1 cellular context compared by ENCODE assay signal in the genomic region with DNA sequence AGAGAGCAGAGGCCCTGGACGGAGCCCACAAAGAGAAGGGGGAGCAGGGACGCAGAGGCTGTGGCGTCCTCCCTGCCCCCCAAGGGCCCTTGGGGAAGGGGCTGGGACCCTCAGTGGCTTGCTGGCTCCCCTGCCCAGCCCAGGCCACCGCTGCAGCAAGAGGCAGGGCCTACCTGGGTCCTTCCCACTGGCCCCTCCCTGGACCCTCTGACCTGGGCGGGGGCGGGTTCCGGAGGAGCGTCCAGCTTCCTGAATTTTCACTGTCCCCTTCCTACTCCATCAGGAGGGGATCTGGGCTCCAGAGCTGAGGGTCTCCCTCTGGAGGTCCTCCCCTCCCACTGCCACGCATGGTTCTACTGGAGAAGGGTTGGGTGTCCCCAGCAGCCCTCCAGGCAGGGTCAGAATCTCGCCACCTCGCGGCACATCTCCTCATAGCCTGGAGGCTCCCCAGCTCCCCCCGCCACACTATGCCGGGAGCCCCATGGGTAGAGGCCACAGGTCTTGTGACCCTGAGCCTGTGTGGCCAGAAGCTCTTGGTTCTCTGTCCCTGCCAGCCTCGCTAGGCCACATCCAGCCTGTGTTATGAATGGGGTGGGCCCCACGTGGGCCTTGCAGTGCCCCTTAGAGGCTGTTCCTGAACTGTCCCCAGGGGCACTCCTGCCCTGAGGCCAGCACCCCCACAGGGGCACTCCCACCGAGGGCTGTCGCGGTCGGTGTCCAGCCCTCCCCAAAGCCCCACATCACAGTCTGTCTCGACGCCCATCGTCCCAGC.
A peak's percentile ranks its signal among the peaks of the same experiment; 100 is the strongest.
TF ChIP-seq lines count a peak whose summit lies in the region.

No MANE protein-coding gene starts in this region.

TF ChIP-seq in K562, 482 proteins besides CTCF, POLR2A, EP300 and RAD21 (continued from another document and continues in another):
- TF ChIP-seq, protein P1, sequence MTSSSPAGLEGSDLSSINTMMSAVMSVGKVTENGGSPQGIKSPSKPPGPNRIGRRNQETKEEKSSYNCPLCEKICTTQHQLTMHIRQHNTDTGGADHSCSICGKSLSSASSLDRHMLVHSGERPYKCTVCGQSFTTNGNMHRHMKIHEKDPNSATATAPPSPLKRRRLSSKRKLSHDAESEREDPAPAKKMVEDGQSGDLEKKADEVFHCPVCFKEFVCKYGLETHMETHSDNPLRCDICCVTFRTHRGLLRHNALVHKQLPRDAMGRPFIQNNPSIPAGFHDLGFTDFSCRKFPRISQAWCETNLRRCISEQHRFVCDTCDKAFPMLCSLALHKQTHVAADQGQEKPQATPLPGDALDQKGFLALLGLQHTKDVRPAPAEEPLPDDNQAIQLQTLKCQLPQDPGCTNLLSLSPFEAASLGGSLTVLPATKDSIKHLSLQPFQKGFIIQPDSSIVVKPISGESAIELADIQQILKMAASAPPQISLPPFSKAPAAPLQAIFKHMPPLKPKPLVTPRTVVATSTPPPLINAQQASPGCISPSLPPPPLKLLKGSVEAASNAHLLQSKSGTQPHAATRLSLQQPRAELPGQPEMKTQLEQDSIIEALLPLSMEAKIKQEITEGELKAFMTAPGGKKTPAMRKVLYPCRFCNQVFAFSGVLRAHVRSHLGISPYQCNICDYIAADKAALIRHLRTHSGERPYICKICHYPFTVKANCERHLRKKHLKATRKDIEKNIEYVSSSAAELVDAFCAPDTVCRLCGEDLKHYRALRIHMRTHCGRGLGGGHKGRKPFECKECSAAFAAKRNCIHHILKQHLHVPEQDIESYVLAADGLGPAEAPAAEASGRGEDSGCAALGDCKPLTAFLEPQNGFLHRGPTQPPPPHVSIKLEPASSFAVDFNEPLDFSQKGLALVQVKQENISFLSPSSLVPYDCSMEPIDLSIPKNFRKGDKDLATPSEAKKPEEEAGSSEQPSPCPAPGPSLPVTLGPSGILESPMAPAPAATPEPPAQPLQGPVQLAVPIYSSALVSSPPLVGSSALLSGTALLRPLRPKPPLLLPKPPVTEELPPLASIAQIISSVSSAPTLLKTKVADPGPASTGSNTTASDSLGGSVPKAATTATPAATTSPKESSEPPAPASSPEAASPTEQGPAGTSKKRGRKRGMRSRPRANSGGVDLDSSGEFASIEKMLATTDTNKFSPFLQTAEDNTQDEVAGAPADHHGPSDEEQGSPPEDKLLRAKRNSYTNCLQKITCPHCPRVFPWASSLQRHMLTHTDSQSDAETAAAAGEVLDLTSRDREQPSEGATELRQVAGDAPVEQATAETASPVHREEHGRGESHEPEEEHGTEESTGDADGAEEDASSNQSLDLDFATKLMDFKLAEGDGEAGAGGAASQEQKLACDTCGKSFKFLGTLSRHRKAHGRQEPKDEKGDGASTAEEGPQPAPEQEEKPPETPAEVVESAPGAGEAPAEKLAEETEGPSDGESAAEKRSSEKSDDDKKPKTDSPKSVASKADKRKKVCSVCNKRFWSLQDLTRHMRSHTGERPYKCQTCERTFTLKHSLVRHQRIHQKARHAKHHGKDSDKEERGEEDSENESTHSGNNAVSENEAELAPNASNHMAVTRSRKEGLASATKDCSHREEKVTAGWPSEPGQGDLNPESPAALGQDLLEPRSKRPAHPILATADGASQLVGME (CRISPR knock-in tag; IDR thresholded peaks at IDR 0.05) = no peak
- 0 out of 2 replicates have a peak, but pooled peaks have one; percentile 31 for TF ChIP-seq SP1 (CRISPR knock-in tag; IDR thresholded peaks at IDR 0.05)
- peak; percentile 32 for TF ChIP-seq CXXC5 (CRISPR knock-in tag; IDR thresholded peaks at IDR 0.05)
- TF ChIP-seq, protein P2, sequence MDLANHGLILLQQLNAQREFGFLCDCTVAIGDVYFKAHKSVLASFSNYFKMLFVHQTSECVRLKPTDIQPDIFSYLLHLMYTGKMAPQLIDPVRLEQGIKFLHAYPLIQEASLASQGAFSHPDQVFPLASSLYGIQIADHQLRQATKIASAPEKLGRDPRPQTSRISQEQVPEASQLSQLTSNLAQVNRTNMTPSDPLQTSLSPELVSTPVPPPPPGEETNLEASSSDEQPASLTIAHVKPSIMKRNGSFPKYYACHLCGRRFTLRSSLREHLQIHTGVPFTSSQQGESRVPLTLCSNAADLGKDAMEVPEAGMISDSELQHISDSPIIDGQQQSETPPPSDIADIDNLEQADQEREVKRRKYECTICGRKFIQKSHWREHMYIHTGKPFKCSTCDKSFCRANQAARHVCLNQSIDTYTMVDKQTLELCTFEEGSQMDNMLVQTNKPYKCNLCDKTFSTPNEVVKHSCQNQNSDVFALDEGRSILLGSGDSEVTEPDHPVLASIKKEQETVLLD (IDR thresholded peaks at IDR 0.05) = peak; percentile 30; the same call in 1 of the 2 replicates
- TF ChIP-seq, protein P3, sequence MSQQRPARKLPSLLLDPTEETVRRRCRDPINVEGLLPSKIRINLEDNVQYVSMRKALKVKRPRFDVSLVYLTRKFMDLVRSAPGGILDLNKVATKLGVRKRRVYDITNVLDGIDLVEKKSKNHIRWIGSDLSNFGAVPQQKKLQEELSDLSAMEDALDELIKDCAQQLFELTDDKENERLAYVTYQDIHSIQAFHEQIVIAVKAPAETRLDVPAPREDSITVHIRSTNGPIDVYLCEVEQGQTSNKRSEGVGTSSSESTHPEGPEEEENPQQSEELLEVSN (IDR thresholded peaks at IDR 0.05; ENCODE audit: borderline replicate concordance in 1 of 2, extremely low read depth in 1 of 2, insufficient read depth in 1 of 2, insufficient read length in 1 of 2, low read depth in 1 of 2, low read length in 1 of 2, poor library complexity in 1 of 2, severe bottlenecking in 1 of 2) = peak in 1 of 2 experiments; percentile 31
- no peak for TF ChIP-seq GABPA (tag; conservative IDR thresholded peaks at IDR 0.05; ENCODE audit: low read depth)
- TF ChIP-seq, protein P4, sequence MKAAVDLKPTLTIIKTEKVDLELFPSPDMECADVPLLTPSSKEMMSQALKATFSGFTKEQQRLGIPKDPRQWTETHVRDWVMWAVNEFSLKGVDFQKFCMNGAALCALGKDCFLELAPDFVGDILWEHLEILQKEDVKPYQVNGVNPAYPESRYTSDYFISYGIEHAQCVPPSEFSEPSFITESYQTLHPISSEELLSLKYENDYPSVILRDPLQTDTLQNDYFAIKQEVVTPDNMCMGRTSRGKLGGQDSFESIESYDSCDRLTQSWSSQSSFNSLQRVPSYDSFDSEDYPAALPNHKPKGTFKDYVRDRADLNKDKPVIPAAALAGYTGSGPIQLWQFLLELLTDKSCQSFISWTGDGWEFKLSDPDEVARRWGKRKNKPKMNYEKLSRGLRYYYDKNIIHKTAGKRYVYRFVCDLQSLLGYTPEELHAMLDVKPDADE (conservative IDR thresholded peaks at IDR 0.05; ENCODE audit: control insufficient read depth, low read depth, low read length) = no peak
- TF ChIP-seq KLF6 (CRISPR knock-in tag; IDR thresholded peaks at IDR 0.05; ENCODE audit: borderline replicate concordance) = no peak
- TF ChIP-seq, protein P5, sequence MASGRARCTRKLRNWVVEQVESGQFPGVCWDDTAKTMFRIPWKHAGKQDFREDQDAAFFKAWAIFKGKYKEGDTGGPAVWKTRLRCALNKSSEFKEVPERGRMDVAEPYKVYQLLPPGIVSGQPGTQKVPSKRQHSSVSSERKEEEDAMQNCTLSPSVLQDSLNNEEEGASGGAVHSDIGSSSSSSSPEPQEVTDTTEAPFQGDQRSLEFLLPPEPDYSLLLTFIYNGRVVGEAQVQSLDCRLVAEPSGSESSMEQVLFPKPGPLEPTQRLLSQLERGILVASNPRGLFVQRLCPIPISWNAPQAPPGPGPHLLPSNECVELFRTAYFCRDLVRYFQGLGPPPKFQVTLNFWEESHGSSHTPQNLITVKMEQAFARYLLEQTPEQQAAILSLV (tag; IDR thresholded peaks at IDR 0.05) = no peak
- 0 out of 2 replicates have a peak, but pooled peaks have one; percentile 14 for TF ChIP-seq CBFB (CRISPR knock-in tag; IDR thresholded peaks at IDR 0.05)
- TF ChIP-seq PML (IDR thresholded peaks at IDR 0.05; ENCODE audit: low read length) = no peak
- TF ChIP-seq FOXA3 (CRISPR knock-in tag; conservative IDR thresholded peaks at IDR 0.05 in 1 of 2, IDR thresholded peaks at IDR 0.05 in 1 of 2) = no peak
- TF ChIP-seq ZKSCAN1 (IDR thresholded peaks at IDR 0.05; ENCODE audit: low read depth, low read length) = no peak
- no peak for TF ChIP-seq KLF1 (tag; IDR thresholded peaks at IDR 0.05)
- peak; percentile 68 for TF ChIP-seq ZFX (CRISPR knock-in tag; IDR thresholded peaks at IDR 0.05)
- TF ChIP-seq FOXM1 (IDR thresholded peaks at IDR 0.05; ENCODE audit: low read depth) = no peak
- TF ChIP-seq FOXM1 (CRISPR knock-in tag; IDR thresholded peaks at IDR 0.05; ENCODE audit: low read depth) = 0 out of 2 replicates have a peak, but pooled peaks have one; percentile 25
- no peak for TF ChIP-seq SETDB1 (IDR thresholded peaks at IDR 0.05; ENCODE audit: low read length)
- no peak for TF ChIP-seq CSDE1 (IDR thresholded peaks at IDR 0.05)
- TF ChIP-seq, protein P6, sequence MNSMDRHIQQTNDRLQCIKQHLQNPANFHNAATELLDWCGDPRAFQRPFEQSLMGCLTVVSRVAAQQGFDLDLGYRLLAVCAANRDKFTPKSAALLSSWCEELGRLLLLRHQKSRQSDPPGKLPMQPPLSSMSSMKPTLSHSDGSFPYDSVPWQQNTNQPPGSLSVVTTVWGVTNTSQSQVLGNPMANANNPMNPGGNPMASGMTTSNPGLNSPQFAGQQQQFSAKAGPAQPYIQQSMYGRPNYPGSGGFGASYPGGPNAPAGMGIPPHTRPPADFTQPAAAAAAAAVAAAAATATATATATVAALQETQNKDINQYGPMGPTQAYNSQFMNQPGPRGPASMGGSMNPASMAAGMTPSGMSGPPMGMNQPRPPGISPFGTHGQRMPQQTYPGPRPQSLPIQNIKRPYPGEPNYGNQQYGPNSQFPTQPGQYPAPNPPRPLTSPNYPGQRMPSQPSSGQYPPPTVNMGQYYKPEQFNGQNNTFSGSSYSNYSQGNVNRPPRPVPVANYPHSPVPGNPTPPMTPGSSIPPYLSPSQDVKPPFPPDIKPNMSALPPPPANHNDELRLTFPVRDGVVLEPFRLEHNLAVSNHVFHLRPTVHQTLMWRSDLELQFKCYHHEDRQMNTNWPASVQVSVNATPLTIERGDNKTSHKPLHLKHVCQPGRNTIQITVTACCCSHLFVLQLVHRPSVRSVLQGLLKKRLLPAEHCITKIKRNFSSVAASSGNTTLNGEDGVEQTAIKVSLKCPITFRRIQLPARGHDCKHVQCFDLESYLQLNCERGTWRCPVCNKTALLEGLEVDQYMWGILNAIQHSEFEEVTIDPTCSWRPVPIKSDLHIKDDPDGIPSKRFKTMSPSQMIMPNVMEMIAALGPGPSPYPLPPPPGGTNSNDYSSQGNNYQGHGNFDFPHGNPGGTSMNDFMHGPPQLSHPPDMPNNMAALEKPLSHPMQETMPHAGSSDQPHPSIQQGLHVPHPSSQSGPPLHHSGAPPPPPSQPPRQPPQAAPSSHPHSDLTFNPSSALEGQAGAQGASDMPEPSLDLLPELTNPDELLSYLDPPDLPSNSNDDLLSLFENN (IDR thresholded peaks at IDR 0.05; ENCODE audit: low read depth in 2 of 2, low read length in 2 of 2) = no peak
- TF ChIP-seq IFI16 (CRISPR knock-in tag; IDR thresholded peaks at IDR 0.05) = no peak
- no peak for TF ChIP-seq ZNF785 (CRISPR knock-in tag; IDR thresholded peaks at IDR 0.05)
- TF ChIP-seq TCF7L2 (IDR thresholded peaks at IDR 0.05; ENCODE audit: low read depth, low read length) = no peak
- TF ChIP-seq SRSF1 (IDR thresholded peaks at IDR 0.05; ENCODE audit: low read depth, low read length) = no peak
- TF ChIP-seq DNMT1 (IDR thresholded peaks at IDR 0.05) = no peak
- TF ChIP-seq NR2C2 (CRISPR knock-in tag; IDR thresholded peaks at IDR 0.05) = no peak
- TF ChIP-seq NR2C2 (tag; IDR thresholded peaks at IDR 0.05) = peak; percentile 60
- TF ChIP-seq ATF1 (CRISPR knock-in tag; IDR thresholded peaks at IDR 0.05) = no peak
- TF ChIP-seq ATF1 (tag; IDR thresholded peaks at IDR 0.05) = 0 out of 2 replicates have a peak, but pooled peaks have one; percentile 18
- TF ChIP-seq, protein P7, sequence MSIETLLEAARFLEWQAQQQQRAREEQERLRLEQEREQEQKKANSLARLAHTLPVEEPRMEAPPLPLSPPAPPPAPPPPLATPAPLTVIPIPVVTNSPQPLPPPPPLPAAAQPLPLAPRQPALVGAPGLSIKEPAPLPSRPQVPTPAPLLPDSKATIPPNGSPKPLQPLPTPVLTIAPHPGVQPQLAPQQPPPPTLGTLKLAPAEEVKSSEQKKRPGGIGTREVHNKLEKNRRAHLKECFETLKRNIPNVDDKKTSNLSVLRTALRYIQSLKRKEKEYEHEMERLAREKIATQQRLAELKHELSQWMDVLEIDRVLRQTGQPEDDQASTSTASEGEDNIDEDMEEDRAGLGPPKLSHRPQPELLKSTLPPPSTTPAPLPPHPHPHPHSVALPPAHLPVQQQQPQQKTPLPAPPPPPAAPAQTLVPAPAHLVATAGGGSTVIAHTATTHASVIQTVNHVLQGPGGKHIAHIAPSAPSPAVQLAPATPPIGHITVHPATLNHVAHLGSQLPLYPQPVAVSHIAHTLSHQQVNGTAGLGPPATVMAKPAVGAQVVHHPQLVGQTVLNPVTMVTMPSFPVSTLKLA (conservative IDR thresholded peaks at IDR 0.05) = peak in 1 of 2 experiments; percentile 37; a peak in 2 of 4 replicates
- peak; percentile 87 for TF ChIP-seq EGR1 (conservative IDR thresholded peaks at IDR 0.05)
- peak in 1 of 2 experiments; percentile 45; a peak in 1 of 4 replicates for TF ChIP-seq SRF (CRISPR knock-in tag; IDR thresholded peaks at IDR 0.05)
- no peak for TF ChIP-seq MAFF (IDR thresholded peaks at IDR 0.05; ENCODE audit: low read length)
- TF ChIP-seq CHD1 (IDR thresholded peaks at IDR 0.05; ENCODE audit: low read length) = no peak
- TF ChIP-seq HDAC1 (IDR thresholded peaks at IDR 0.05) = peak in 1 of 2 experiments; percentile 41; a peak in 1 of 4 replicates
- TF ChIP-seq ZNF134 (CRISPR knock-in tag; conservative IDR thresholded peaks at IDR 0.05) = no peak
- no peak for TF ChIP-seq NR3C1 (CRISPR knock-in tag; IDR thresholded peaks at IDR 0.05)
- no peak for TF ChIP-seq FOXJ3 (CRISPR knock-in tag; IDR thresholded peaks at IDR 0.05)
- TF ChIP-seq, protein P8, sequence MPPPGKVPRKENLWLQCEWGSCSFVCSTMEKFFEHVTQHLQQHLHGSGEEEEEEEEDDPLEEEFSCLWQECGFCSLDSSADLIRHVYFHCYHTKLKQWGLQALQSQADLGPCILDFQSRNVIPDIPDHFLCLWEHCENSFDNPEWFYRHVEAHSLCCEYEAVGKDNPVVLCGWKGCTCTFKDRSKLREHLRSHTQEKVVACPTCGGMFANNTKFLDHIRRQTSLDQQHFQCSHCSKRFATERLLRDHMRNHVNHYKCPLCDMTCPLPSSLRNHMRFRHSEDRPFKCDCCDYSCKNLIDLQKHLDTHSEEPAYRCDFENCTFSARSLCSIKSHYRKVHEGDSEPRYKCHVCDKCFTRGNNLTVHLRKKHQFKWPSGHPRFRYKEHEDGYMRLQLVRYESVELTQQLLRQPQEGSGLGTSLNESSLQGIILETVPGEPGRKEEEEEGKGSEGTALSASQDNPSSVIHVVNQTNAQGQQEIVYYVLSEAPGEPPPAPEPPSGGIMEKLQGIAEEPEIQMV (tag; conservative IDR thresholded peaks at IDR 0.05; ENCODE audit: low read depth) = no peak
- 0 out of 2 replicates have a peak, but pooled peaks have one; percentile 10 for TF ChIP-seq CC2D1A (IDR thresholded peaks at IDR 0.05)
